Comparison of ENCODE assay signal across 1 cellular context in the genomic region with DNA sequence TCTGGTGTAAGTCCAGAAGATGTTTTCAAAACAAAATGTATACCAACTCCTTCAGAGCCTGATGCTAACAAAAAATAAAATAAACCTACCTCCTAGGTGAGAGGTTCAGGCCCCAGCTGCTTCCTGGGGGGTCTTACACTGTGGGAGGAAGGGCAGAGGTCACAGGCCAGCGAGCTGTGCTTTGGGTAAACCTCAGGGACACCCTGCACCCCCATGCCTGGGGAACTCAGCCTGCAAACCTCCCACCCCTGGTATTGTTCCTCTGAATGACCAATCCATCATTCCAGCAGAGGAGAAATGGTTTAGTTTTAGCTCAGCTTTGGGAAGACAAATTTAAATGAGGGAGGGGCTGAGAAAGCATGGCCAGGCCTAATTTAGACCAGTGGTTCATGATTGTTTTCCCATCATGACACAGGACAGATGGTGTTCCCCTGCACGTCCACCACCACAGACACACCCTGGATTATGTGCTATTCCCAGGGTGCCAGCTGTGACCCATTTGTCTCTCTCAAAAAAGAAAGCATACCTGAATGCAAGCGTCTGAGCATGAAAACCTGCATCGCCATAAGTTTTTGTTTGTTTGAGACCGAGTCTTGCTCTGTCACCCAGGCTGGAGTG.
TF ChIP-seq lines count a peak whose summit lies in the region.

No MANE protein-coding gene starts in this region.

TF ChIP-seq in K562, 482 proteins besides CTCF, POLR2A, EP300 and RAD21:
- TF ChIP-seq ZNF76 (CRISPR knock-in tag; IDR thresholded peaks at IDR 0.05; ENCODE audit: borderline replicate concordance) (no peak), ZBTB1 (CRISPR knock-in tag; IDR thresholded peaks at IDR 0.05; ENCODE audit: borderline replicate concordance, low read depth) (no peak), POLR2H (tag; IDR thresholded peaks at IDR 0.05; ENCODE audit: low read depth) (no peak), ZC3H4 (CRISPR knock-in tag; IDR thresholded peaks at IDR 0.05; ENCODE audit: borderline replicate concordance) (no peak), RCOR1 (IDR thresholded peaks at IDR 0.05; ENCODE audit: borderline replicate concordance in 1 of 2, low read depth in 2 of 2, low read length in 2 of 2) (no peak), SETDB1 (IDR thresholded peaks at IDR 0.05; ENCODE audit: low read length) (no peak), KAT8 (IDR thresholded peaks at IDR 0.05; ENCODE audit: low read depth) (no peak), HBP1 (CRISPR knock-in tag; IDR thresholded peaks at IDR 0.05) (no peak), ZNF699 (CRISPR knock-in tag; IDR thresholded peaks at IDR 0.05; ENCODE audit: insufficient replicate concordance) (no peak)
- TF ChIP-seq, protein P1, sequence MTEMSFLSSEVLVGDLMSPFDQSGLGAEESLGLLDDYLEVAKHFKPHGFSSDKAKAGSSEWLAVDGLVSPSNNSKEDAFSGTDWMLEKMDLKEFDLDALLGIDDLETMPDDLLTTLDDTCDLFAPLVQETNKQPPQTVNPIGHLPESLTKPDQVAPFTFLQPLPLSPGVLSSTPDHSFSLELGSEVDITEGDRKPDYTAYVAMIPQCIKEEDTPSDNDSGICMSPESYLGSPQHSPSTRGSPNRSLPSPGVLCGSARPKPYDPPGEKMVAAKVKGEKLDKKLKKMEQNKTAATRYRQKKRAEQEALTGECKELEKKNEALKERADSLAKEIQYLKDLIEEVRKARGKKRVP (CRISPR knock-in tag; IDR thresholded peaks at IDR 0.05): no peak
- TF ChIP-seq, protein P2, sequence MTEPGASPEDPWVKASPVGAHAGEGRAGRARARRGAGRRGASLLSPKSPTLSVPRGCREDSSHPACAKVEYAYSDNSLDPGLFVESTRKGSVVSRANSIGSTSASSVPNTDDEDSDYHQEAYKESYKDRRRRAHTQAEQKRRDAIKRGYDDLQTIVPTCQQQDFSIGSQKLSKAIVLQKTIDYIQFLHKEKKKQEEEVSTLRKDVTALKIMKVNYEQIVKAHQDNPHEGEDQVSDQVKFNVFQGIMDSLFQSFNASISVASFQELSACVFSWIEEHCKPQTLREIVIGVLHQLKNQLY (CRISPR knock-in tag; conservative IDR thresholded peaks at IDR 0.05): no peak
- TF ChIP-seq, protein P3, sequence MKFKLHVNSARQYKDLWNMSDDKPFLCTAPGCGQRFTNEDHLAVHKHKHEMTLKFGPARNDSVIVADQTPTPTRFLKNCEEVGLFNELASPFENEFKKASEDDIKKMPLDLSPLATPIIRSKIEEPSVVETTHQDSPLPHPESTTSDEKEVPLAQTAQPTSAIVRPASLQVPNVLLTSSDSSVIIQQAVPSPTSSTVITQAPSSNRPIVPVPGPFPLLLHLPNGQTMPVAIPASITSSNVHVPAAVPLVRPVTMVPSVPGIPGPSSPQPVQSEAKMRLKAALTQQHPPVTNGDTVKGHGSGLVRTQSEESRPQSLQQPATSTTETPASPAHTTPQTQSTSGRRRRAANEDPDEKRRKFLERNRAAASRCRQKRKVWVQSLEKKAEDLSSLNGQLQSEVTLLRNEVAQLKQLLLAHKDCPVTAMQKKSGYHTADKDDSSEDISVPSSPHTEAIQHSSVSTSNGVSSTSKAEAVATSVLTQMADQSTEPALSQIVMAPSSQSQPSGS (CRISPR knock-in tag; IDR thresholded peaks at IDR 0.05): no peak
